10 cellular contexts compared by ENCODE assay signal in genomic region chr19:53545271-53546065, GRCh38. TPM values are rescaled to one million over a fixed set of nuclear protein-coding genes. Genes with fewer than 3 reads are reported as not detected.
A peak's percentile ranks its signal among the peaks of the same experiment; 100 is the strongest.
DNase-seq lines count a peak whose midpoint lies in the region; ATAC-seq and TF ChIP-seq lines count a peak whose summit lies in the region.
"Had no signal": no experiment of that assay in that cellular context is flagged by ENCODE, and none has a peak within 500 bp of the region (broad histone marks: within the 10 kb centered on the region; RNA-seq: fewer than 3 reads in every experiment).

No MANE protein-coding gene starts in this region.

- H3K9me2 ChIP-seq in PC-3 (replicated peaks; ENCODE audit: low read length): no peaks in the 10 kb centered on the region

- H3K79me2 ChIP-seq in PC-3 (ENCODE audit: low read length): peaks cover 44% of the 10 kb centered on the region

- BruUV-seq in PC-3 (replicated peaks; lab: Mats Ljungman, UMichigan): TSS peak; percentile 87

- H3K36me3 ChIP-seq in PC-3 (ENCODE audit: low read depth, low read length): peaks cover 20% of the 10 kb centered on the region
- H3K36me3 ChIP-seq in Peyer's patch: peaks cover 0 to 6% (median 0%) of the 10 kb centered on the region in 3 donors

- peak overlapping the region; percentile 96 for H3K27ac ChIP-seq in PC-3 (ENCODE audit: low read length)
- H3K27ac ChIP-seq in Peyer's patch: no peak overlapping the region

- peak; percentile 53 for TF ChIP-seq CTCF in PC-3 (conservative IDR thresholded peaks at IDR 0.05; ENCODE audit: low read depth, low read length)
- no peak for TF ChIP-seq CTCF in Peyer's patch (IDR thresholded peaks at IDR 0.05)

- CTCF ChIA-PET in PC-3 (lab: Charles Lee): interaction anchor here (0.5 kb wide), 1 partner anchor 1889 kb away, joined by 4 read pairs; no protein-coding TSS in a partner anchor

- H3K4me2 ChIP-seq in PC-3 (ENCODE audit: low read length): peak overlapping the region; percentile 71

- H3K4me1 ChIP-seq in PC-3 (ENCODE audit: insufficient read depth, low read length) (peaks cover 44% of the 10 kb centered on the region), Peyer's patch (no peaks in the 10 kb centered on the region)

- H3K9me3 ChIP-seq in PC-3 (ENCODE audit: low read length) (no peaks in the 10 kb centered on the region), Peyer's patch (no peaks in the 10 kb centered on the region)

- no peaks in the 10 kb centered on the region for H3K27me3 ChIP-seq in PC-3 (ENCODE audit: low read length)
- H3K27me3 ChIP-seq in Peyer's patch: no peaks in the 10 kb centered on the region

- H2AFZ ChIP-seq in PC-3 (ENCODE audit: low read length): peak overlapping the region; percentile 27

- DNase-seq in ELF-1 (ENCODE audit: low read depth, low spot score) (peak; percentile 13), PC-3 (peak; percentile 98), fibroblast of peridontal ligament (ENCODE audit: extremely low read depth) (peak; percentile 78), sciatic nerve (ENCODE audit: low spot score) (no peak), Peyer's patch (no peak), HK-2 (ENCODE audit: unreplicated experiment) (no peak)
- DNase-seq: activated B cell treated with CpG ODN at 0.5 μM for 24 hours; stimulated activated CD4-positive, alpha-beta T cell treated with anti-CD3 and anti-CD28 coated beads, Interleukin-4, amount 100 ng/mL, for 24 hours had no signal

- ATAC-seq in PC-3 (peak; percentile 96), sciatic nerve (peak; percentile 64), GM18868 (IDR thresholded peaks at IDR 0.05; ENCODE audit: unreplicated experiment) (no peak), GM18858 (IDR thresholded peaks at IDR 0.05; ENCODE audit: unreplicated experiment) (no peak)

- POLR2A ChIA-PET in PC-3 (lab: Charles Lee; ENCODE audit: unreplicated experiment): no interaction called here

- H3K9ac ChIP-seq in PC-3 (ENCODE audit: low read length): peak overlapping the region; percentile 78

- no peak for TF ChIP-seq POLR2A in Peyer's patch (IDR thresholded peaks at IDR 0.05)

- H3F3A ChIP-seq in PC-3 (ENCODE audit: low read length, unreplicated experiment): no peaks in the 10 kb centered on the region

- H4K20me1 ChIP-seq in PC-3 (ENCODE audit: low read length): no peaks in the 10 kb centered on the region

- peak overlapping the region; percentile 26; the same call in 1 of the 2 replicates for H3K4me3 ChIP-seq in PC-3 (ENCODE audit: low read length)
- no peak overlapping the region for H3K4me3 ChIP-seq in Peyer's patch

- intact Hi-C loops in PC-3 (cut with micrococcal nuclease): loop anchor here (1.0 to 2.0 kb wide), 2 partner anchors 25 to 78 kb away; partner anchors contain the start of gene ZNF813
- intact Hi-C loops in sciatic nerve (cut with DNase I): no loop called here

RNA-seq across cellular contexts. Expression of gene ZNF331, which starts 7.5 kb away (rescaled TPM):
- total RNA-seq in PC-3 (2014; rRNA removed) (28.0 and 32.5 TPM in 2 replicates), sciatic nerve (39.8 TPM), Peyer's patch (10 to 100 TPM in 3 of 4 donors, 1 to 10 TPM in 1; 6.8 to 35.5 (median 11.9) TPM)

Comparison
In these comparisons a context has a peak if more than half of its experiments do, and no peak if none do; other contexts are left out.
1. DNase-seq: peak in ELF-1 (single experiment), PC-3 (single experiment) and fibroblast of peridontal ligament (single experiment); none in sciatic nerve (single experiment), Peyer's patch (0 of 3) and HK-2 (single experiment).
2. ATAC-seq: peak in PC-3 (single experiment) and sciatic nerve (single experiment); none in GM18868 (single experiment) and GM18858 (single experiment).